ENCODE assay signal across 1 cellular context in the genomic region with DNA sequence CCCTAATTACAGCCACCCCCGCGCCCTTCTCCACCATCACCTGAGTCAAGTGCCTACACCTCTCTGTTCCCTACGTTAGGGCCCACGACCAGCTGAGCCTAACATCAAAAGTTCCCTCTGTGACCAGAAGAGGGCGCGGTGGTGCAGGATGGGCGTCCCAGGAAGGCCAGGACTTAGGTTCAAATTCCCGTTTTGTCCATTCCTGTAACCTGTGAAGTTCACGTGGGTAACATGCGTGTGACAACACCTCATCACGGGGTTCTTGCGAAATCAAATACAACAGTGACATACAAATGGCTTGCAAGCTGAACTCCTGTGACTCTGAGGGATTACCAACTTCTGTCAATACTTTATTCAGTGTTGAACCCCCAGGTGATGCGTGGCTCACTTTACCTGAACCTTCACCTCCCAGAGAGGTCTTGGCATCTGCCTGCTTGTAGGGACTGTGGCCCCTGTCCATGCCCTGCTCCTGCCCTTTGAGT.
A peak's percentile ranks its signal among the peaks of the same experiment; 100 is the strongest.
TF ChIP-seq lines count a peak whose summit lies in the region.

No MANE protein-coding gene starts in this region.

TF ChIP-seq in HepG2, 621 proteins besides CTCF, POLR2A, EP300 and RAD21 (continued from another document and continues in another):
- TF ChIP-seq, protein P1, sequence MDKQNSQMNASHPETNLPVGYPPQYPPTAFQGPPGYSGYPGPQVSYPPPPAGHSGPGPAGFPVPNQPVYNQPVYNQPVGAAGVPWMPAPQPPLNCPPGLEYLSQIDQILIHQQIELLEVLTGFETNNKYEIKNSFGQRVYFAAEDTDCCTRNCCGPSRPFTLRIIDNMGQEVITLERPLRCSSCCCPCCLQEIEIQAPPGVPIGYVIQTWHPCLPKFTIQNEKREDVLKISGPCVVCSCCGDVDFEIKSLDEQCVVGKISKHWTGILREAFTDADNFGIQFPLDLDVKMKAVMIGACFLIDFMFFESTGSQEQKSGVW (CRISPR knock-in tag; IDR thresholded peaks at IDR 0.05; ENCODE audit: borderline replicate concordance): no peak
- no peak for TF ChIP-seq ZNF577 (CRISPR knock-in tag; IDR thresholded peaks at IDR 0.05; ENCODE audit: borderline replicate concordance, low read depth)
- peak; percentile 51 for TF ChIP-seq SALL1 (CRISPR knock-in tag; IDR thresholded peaks at IDR 0.05)
- TF ChIP-seq, protein P2, sequence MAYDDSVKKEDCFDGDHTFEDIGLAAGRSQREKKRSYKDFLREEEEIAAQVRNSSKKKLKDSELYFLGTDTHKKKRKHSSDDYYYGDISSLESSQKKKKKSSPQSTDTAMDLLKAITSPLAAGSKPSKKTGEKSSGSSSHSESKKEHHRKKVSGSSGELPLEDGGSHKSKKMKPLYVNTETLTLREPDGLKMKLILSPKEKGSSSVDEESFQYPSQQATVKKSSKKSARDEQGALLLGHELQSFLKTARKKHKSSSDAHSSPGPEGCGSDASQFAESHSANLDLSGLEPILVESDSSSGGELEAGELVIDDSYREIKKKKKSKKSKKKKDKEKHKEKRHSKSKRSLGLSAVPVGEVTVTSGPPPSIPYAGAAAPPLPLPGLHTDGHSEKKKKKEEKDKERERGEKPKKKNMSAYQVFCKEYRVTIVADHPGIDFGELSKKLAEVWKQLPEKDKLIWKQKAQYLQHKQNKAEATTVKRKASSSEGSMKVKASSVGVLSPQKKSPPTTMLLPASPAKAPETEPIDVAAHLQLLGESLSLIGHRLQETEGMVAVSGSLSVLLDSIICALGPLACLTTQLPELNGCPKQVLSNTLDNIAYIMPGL (CRISPR knock-in tag; IDR thresholded peaks at IDR 0.05; ENCODE audit: borderline replicate concordance in 1 of 2, low read depth in 1 of 2): peak in 1 of 2 experiments; percentile 76; a peak in 3 of 4 replicates
- TF ChIP-seq, protein P3, sequence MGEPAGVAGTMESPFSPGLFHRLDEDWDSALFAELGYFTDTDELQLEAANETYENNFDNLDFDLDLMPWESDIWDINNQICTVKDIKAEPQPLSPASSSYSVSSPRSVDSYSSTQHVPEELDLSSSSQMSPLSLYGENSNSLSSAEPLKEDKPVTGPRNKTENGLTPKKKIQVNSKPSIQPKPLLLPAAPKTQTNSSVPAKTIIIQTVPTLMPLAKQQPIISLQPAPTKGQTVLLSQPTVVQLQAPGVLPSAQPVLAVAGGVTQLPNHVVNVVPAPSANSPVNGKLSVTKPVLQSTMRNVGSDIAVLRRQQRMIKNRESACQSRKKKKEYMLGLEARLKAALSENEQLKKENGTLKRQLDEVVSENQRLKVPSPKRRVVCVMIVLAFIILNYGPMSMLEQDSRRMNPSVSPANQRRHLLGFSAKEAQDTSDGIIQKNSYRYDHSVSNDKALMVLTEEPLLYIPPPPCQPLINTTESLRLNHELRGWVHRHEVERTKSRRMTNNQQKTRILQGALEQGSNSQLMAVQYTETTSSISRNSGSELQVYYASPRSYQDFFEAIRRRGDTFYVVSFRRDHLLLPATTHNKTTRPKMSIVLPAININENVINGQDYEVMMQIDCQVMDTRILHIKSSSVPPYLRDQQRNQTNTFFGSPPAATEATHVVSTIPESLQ (CRISPR knock-in tag; conservative IDR thresholded peaks at IDR 0.05): no peak
- peak; percentile 38; the same call in 1 of the 2 replicates for TF ChIP-seq GATAD2A (CRISPR knock-in tag; IDR thresholded peaks at IDR 0.05)
- peak; percentile 89 for TF ChIP-seq STAG1 (CRISPR knock-in tag; IDR thresholded peaks at IDR 0.05)
- peak; percentile 69; the same call in 1 of the 2 replicates for TF ChIP-seq ZNF788 (CRISPR knock-in tag; IDR thresholded peaks at IDR 0.05; ENCODE audit: borderline replicate concordance)
- TF ChIP-seq PTBP1 (IDR thresholded peaks at IDR 0.05; ENCODE audit: low read depth, low read length, poor library complexity, severe bottlenecking): no peak
- no peak for TF ChIP-seq SP5 (CRISPR knock-in tag; IDR thresholded peaks at IDR 0.05; ENCODE audit: borderline replicate concordance, low read depth)
- 0 out of 2 replicates have a peak, but pooled peaks have one; percentile 7 for TF ChIP-seq BCL6 (CRISPR knock-in tag; IDR thresholded peaks at IDR 0.05)
- TF ChIP-seq KDM3A (CRISPR knock-in tag; IDR thresholded peaks at IDR 0.05; ENCODE audit: low read depth): no peak
- no peak for TF ChIP-seq ZBTB8A (CRISPR knock-in tag; IDR thresholded peaks at IDR 0.05; ENCODE audit: borderline replicate concordance, low read depth)
- TF ChIP-seq PCBP1 (IDR thresholded peaks at IDR 0.05; ENCODE audit: borderline replicate concordance, low read depth, low read length): no peak
- TF ChIP-seq, protein P4, sequence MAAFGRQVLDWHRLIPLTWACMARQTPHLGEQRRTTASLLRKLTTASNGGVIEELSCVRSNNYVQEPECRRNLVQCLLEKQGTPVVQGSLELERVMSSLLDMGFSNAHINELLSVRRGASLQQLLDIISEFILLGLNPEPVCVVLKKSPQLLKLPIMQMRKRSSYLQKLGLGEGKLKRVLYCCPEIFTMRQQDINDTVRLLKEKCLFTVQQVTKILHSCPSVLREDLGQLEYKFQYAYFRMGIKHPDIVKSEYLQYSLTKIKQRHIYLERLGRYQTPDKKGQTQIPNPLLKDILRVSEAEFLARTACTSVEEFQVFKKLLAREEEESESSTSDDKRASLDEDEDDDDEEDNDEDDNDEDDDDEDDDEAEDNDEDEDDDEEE (CRISPR knock-in tag; IDR thresholded peaks at IDR 0.05): no peak
- TF ChIP-seq, protein P5, sequence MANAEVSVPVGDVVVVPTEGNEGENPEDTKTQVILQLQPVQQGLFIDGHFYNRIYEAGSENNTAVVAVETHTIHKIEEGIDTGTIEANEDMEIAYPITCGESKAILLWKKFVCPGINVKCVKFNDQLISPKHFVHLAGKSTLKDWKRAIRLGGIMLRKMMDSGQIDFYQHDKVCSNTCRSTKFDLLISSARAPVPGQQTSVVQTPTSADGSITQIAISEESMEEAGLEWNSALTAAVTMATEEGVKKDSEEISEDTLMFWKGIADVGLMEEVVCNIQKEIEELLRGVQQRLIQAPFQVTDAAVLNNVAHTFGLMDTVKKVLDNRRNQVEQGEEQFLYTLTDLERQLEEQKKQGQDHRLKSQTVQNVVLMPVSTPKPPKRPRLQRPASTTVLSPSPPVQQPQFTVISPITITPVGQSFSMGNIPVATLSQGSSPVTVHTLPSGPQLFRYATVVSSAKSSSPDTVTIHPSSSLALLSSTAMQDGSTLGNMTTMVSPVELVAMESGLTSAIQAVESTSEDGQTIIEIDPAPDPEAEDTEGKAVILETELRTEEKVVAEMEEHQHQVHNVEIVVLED (CRISPR knock-in tag; IDR thresholded peaks at IDR 0.05; ENCODE audit: borderline replicate concordance): no peak
- TF ChIP-seq SP140L (CRISPR knock-in tag; IDR thresholded peaks at IDR 0.05; ENCODE audit: borderline replicate concordance): no peak
- 0 out of 2 replicates have a peak, but pooled peaks have one; percentile 31 for TF ChIP-seq ZMYM2 (CRISPR knock-in tag; IDR thresholded peaks at IDR 0.05)
- TF ChIP-seq, protein P6, sequence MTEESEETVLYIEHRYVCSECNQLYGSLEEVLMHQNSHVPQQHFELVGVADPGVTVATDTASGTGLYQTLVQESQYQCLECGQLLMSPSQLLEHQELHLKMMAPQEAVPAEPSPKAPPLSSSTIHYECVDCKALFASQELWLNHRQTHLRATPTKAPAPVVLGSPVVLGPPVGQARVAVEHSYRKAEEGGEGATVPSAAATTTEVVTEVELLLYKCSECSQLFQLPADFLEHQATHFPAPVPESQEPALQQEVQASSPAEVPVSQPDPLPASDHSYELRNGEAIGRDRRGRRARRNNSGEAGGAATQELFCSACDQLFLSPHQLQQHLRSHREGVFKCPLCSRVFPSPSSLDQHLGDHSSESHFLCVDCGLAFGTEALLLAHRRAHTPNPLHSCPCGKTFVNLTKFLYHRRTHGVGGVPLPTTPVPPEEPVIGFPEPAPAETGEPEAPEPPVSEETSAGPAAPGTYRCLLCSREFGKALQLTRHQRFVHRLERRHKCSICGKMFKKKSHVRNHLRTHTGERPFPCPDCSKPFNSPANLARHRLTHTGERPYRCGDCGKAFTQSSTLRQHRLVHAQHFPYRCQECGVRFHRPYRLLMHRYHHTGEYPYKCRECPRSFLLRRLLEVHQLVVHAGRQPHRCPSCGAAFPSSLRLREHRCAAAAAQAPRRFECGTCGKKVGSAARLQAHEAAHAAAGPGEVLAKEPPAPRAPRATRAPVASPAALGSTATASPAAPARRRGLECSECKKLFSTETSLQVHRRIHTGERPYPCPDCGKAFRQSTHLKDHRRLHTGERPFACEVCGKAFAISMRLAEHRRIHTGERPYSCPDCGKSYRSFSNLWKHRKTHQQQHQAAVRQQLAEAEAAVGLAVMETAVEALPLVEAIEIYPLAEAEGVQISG (CRISPR knock-in tag; IDR thresholded peaks at IDR 0.05): 0 out of 2 replicates have a peak, but pooled peaks have one; percentile 15
- no peak for TF ChIP-seq NCOA1 (CRISPR knock-in tag; IDR thresholded peaks at IDR 0.05)
- TF ChIP-seq, protein P7, sequence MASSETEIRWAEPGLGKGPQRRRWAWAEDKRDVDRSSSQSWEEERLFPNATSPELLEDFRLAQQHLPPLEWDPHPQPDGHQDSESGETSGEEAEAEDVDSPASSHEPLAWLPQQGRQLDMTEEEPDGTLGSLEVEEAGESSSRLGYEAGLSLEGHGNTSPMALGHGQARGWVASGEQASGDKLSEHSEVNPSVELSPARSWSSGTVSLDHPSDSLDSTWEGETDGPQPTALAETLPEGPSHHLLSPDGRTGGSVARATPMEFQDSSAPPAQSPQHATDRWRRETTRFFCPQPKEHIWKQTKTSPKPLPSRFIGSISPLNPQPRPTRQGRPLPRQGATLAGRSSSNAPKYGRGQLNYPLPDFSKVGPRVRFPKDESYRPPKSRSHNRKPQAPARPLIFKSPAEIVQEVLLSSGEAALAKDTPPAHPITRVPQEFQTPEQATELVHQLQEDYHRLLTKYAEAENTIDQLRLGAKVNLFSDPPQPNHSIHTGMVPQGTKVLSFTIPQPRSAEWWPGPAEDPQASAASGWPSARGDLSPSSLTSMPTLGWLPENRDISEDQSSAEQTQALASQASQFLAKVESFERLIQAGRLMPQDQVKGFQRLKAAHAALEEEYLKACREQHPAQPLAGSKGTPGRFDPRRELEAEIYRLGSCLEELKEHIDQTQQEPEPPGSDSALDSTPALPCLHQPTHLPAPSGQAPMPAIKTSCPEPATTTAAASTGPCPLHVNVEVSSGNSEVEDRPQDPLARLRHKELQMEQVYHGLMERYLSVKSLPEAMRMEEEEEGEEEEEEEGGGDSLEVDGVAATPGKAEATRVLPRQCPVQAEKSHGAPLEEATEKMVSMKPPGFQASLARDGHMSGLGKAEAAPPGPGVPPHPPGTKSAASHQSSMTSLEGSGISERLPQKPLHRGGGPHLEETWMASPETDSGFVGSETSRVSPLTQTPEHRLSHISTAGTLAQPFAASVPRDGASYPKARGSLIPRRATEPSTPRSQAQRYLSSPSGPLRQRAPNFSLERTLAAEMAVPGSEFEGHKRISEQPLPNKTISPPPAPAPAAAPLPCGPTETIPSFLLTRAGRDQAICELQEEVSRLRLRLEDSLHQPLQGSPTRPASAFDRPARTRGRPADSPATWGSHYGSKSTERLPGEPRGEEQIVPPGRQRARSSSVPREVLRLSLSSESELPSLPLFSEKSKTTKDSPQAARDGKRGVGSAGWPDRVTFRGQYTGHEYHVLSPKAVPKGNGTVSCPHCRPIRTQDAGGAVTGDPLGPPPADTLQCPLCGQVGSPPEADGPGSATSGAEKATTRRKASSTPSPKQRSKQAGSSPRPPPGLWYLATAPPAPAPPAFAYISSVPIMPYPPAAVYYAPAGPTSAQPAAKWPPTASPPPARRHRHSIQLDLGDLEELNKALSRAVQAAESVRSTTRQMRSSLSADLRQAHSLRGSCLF (CRISPR knock-in tag; IDR thresholded peaks at IDR 0.05; ENCODE audit: borderline replicate concordance): no peak
- TF ChIP-seq ZNF234 (CRISPR knock-in tag; conservative IDR thresholded peaks at IDR 0.05): no peak
- no peak for TF ChIP-seq ZFAT (CRISPR knock-in tag; conservative IDR thresholded peaks at IDR 0.05)
- TF ChIP-seq FOXA3 (CRISPR knock-in tag; IDR thresholded peaks at IDR 0.05): peak; percentile 54; the same call in 1 of the 2 replicates
- TF ChIP-seq, protein P8, sequence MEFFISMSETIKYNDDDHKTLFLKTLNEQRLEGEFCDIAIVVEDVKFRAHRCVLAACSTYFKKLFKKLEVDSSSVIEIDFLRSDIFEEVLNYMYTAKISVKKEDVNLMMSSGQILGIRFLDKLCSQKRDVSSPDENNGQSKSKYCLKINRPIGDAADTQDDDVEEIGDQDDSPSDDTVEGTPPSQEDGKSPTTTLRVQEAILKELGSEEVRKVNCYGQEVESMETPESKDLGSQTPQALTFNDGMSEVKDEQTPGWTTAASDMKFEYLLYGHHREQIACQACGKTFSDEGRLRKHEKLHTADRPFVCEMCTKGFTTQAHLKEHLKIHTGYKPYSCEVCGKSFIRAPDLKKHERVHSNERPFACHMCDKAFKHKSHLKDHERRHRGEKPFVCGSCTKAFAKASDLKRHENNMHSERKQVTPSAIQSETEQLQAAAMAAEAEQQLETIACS (CRISPR knock-in tag; IDR thresholded peaks at IDR 0.05): no peak
- TF ChIP-seq NFYB (CRISPR knock-in tag; IDR thresholded peaks at IDR 0.05): no peak
- TF ChIP-seq ZNF260 (CRISPR knock-in tag; IDR thresholded peaks at IDR 0.05; ENCODE audit: borderline replicate concordance, low read depth): no peak
- TF ChIP-seq FOXK1 (CRISPR knock-in tag; IDR thresholded peaks at IDR 0.05; ENCODE audit: borderline replicate concordance, low read depth): peak; percentile 34; the same call in 1 of the 2 replicates
- no peak for TF ChIP-seq FOXP1 (IDR thresholded peaks at IDR 0.05)
- TF ChIP-seq FOXP1 (CRISPR knock-in tag; IDR thresholded peaks at IDR 0.05): 0 out of 2 replicates have a peak, but pooled peaks have one; percentile 16
- TF ChIP-seq MAF1 (CRISPR knock-in tag; IDR thresholded peaks at IDR 0.05; ENCODE audit: borderline replicate concordance): no peak
- TF ChIP-seq ZNF331 (CRISPR knock-in tag; IDR thresholded peaks at IDR 0.05): peak; percentile 51; the same call in 1 of the 2 replicates
- no peak for TF ChIP-seq KLF15 (CRISPR knock-in tag; IDR thresholded peaks at IDR 0.05; ENCODE audit: borderline replicate concordance)
- TF ChIP-seq, protein P9, sequence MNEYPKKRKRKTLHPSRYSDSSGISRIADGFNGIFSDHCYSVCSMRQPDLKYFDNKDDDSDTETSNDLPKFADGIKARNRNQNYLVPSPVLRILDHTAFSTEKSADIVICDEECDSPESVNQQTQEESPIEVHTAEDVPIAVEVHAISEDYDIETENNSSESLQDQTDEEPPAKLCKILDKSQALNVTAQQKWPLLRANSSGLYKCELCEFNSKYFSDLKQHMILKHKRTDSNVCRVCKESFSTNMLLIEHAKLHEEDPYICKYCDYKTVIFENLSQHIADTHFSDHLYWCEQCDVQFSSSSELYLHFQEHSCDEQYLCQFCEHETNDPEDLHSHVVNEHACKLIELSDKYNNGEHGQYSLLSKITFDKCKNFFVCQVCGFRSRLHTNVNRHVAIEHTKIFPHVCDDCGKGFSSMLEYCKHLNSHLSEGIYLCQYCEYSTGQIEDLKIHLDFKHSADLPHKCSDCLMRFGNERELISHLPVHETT (CRISPR knock-in tag; conservative IDR thresholded peaks at IDR 0.05): no peak
- no peak for TF ChIP-seq ZNF343 (CRISPR knock-in tag; IDR thresholded peaks at IDR 0.05)
- TF ChIP-seq CHD4 (IDR thresholded peaks at IDR 0.05; ENCODE audit: borderline replicate concordance, low read length): no peak
- TF ChIP-seq ZNF644 (CRISPR knock-in tag; IDR thresholded peaks at IDR 0.05; ENCODE audit: low read depth): no peak
- no peak for TF ChIP-seq TSC22D2 (CRISPR knock-in tag; IDR thresholded peaks at IDR 0.05; ENCODE audit: borderline replicate concordance)
- no peak for TF ChIP-seq LCORL (IDR thresholded peaks at IDR 0.05)
- TF ChIP-seq LCORL (CRISPR knock-in tag; IDR thresholded peaks at IDR 0.05): no peak
- no peak for TF ChIP-seq SMAD3 (CRISPR knock-in tag; IDR thresholded peaks at IDR 0.05)
